Comparison of ENCODE assay signal across 10 cellular contexts in the genomic region with DNA sequence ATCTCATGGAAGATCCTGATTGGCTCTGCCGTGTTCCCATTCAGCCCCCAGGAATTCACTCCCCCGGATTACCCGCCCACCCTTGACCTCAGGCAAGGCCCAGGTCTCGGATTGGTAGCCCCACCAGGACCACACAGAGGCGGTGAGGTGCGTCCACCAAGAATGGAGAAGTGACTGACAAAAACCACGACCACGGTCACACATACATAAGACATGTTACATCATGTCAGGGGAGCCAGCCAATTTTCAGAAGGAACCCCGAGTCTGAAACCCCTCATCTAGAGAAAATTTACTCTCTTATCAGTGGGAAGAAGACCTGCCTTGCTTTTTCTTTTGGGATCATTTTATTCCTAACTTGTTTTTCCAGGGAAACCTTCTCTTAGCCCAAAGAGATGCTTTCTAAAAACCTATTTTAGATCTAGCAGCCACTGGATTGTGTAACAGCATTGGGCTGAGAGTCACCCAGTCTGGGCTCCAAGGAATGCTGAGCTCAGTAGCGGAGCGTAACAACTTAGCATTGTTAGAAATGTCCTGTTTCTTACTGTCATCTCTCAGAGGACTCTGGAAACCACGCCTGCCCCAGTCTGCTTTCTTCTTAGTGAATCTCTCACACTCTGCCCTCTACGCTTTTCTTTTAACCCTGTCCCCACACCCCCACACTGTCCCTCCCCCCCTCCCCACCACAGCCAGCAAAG.
A peak's percentile ranks its signal among the peaks of the same experiment; 100 is the strongest.
DNase-seq lines count a peak whose midpoint lies in the region; ATAC-seq and TF ChIP-seq lines count a peak whose summit lies in the region.
"Had no signal": no experiment of that assay in that cellular context is flagged by ENCODE, and none has a peak within 500 bp of the region (broad histone marks: within the 10 kb centered on the region; RNA-seq: fewer than 3 reads in every experiment).

No MANE protein-coding gene starts in this region.

- no peaks in the 10 kb centered on the region for H3K27me3 Mint-ChIP-seq in CD8-positive, alpha-beta memory T cell
- H3K27me3 Mint-ChIP-seq in IgD-negative memory B cell (no peaks in the 10 kb centered on the region), neural progenitor cell (ENCODE audit: insufficient read depth, low read depth) (no peaks in the 10 kb centered on the region)
- no peaks in the 10 kb centered on the region for H3K27me3 Mint-ChIP-seq in dendritic cell treated with granulocyte-macrophage colony-stimulating factor and Interleukin-4, amounts not matched to agents 40 ng/mL and 50 ng/mL, for 4 days

- no peaks in the 10 kb centered on the region for H3K4me1 ChIP-seq in CD8-positive, alpha-beta memory T cell (ENCODE audit: insufficient read depth, low read length)
- H3K4me1 ChIP-seq in neural progenitor cell (peaks cover 7% of the 10 kb centered on the region), spleen (peaks cover 0 to 75% (median 38%) of the 10 kb centered on the region in 6 donors), uterus (peaks cover 0 to 7% of the 10 kb centered on the region in 2 donors)

- peak overlapping the region in 6 of 8 donors; percentile 27 to 78 (median 54) for H3K27ac Mint-ChIP-seq in CD8-positive, alpha-beta memory T cell
- H3K27ac Mint-ChIP-seq in IgD-negative memory B cell (peak overlapping the region; percentile 3 to 97 (median 66)), neural progenitor cell (peak overlapping the region; percentile 46)
- H3K27ac Mint-ChIP-seq in dendritic cell treated with granulocyte-macrophage colony-stimulating factor and Interleukin-4, amounts not matched to agents 40 ng/mL and 50 ng/mL, for 4 days: peak overlapping the region; percentile 15

- CTCF ChIA-PET in CD8-positive, alpha-beta memory T cell (lab: Charles Lee): interaction anchor here (1.3 kb wide), 1 partner anchor 205 kb away, joined by 3 read pairs; no protein-coding TSS in a partner anchor

- ATAC-seq in HG02840 (IDR thresholded peaks at IDR 0.05; ENCODE audit: low FRiP score, unreplicated experiment): no peak

- H3K4me1 Mint-ChIP-seq in CD8-positive, alpha-beta memory T cell: peaks cover 0 to 13% (median 4%) of the 10 kb centered on the region in 3 donors
- peaks cover 11 to 21% (median 18%) of the 10 kb centered on the region in 3 donors for H3K4me1 Mint-ChIP-seq in IgD-negative memory B cell
- H3K4me1 Mint-ChIP-seq in dendritic cell treated with granulocyte-macrophage colony-stimulating factor and Interleukin-4, amounts not matched to agents 40 ng/mL and 50 ng/mL, for 4 days (ENCODE audit: low read depth): peaks cover 29% of the 10 kb centered on the region
- peaks cover 55% of the 10 kb centered on the region for H3K4me1 Mint-ChIP-seq in neural progenitor cell

- H3K4me3 ChIP-seq in CD8-positive, alpha-beta memory T cell (ENCODE audit: low read length): no peak overlapping the region
- H3K4me3 ChIP-seq in neural progenitor cell (no peak overlapping the region), spleen (no peak overlapping the region), uterus (no peak overlapping the region)
- H3K4me3 ChIP-seq: SK-N-MC had no signal

- H3F3A ChIP-seq in neural progenitor cell (ENCODE audit: low read depth): no peaks in the 10 kb centered on the region

- H3K36me3 Mint-ChIP-seq in CD8-positive, alpha-beta memory T cell: peaks cover 0 to 46% (median 3%) of the 10 kb centered on the region in 3 donors
- H3K36me3 Mint-ChIP-seq in IgD-negative memory B cell: peaks cover 2% of the 10 kb centered on the region
- peaks cover 74% of the 10 kb centered on the region for H3K36me3 Mint-ChIP-seq in dendritic cell treated with granulocyte-macrophage colony-stimulating factor and Interleukin-4, amounts not matched to agents 40 ng/mL and 50 ng/mL, for 4 days (ENCODE audit: low read depth)
- peaks cover 4% of the 10 kb centered on the region for H3K36me3 Mint-ChIP-seq in neural progenitor cell

- no peaks in the 10 kb centered on the region for H3K9me3 Mint-ChIP-seq in CD8-positive, alpha-beta memory T cell
- H3K9me3 Mint-ChIP-seq in IgD-negative memory B cell (no peaks in the 10 kb centered on the region), neural progenitor cell (no peaks in the 10 kb centered on the region)
- no peaks in the 10 kb centered on the region for H3K9me3 Mint-ChIP-seq in dendritic cell treated with granulocyte-macrophage colony-stimulating factor and Interleukin-4, amounts not matched to agents 40 ng/mL and 50 ng/mL, for 4 days

- no peak for TF ChIP-seq CTCF in neural progenitor cell (IDR thresholded peaks at IDR 0.05)
- no peak for TF ChIP-seq CTCF in spleen (IDR thresholded peaks at IDR 0.05 in 8 of 11, conservative IDR thresholded peaks at IDR 0.05 in 3 of 11)
- TF ChIP-seq CTCF in uterus (IDR thresholded peaks at IDR 0.05): no peak

- no peak overlapping the region for H3K9ac ChIP-seq in neural progenitor cell

- TF ChIP-seq POLR2A in spleen (IDR thresholded peaks at IDR 0.05): no peak
- no peak for TF ChIP-seq POLR2A in uterus (IDR thresholded peaks at IDR 0.05)

- DNase-seq in CD8-positive, alpha-beta memory T cell: no peak
- DNase-seq in neural progenitor cell (ENCODE audit: low spot score) (peak; percentile 32), spleen (no peak), uterus (no peak), NCI-H2029 treated with DMSO at 0.1 percent for 48 hours (lab: John Stamatoyannopoulos, UW) (no peak)
- DNase-seq: activated T-cell treated with anti-CD3 and anti-CD28 coated beads for 4 hours had no signal

- H3K27me3 ChIP-seq in CD8-positive, alpha-beta memory T cell (ENCODE audit: insufficient read depth, low read length, poor library complexity, severe bottlenecking): no peaks in the 10 kb centered on the region
- H3K27me3 ChIP-seq in neural progenitor cell (no peaks in the 10 kb centered on the region), spleen (replicated peaks in 1 of 7) (no peaks in the 10 kb centered on the region), uterus (no peaks in the 10 kb centered on the region)

- peaks cover 65% of the 10 kb centered on the region for H4K20me1 ChIP-seq in neural progenitor cell (ENCODE audit: low read depth)

- H3K4me3 Mint-ChIP-seq in CD8-positive, alpha-beta memory T cell: peak overlapping the region in 1 of 7 donors; percentile 23
- peak overlapping the region in 1 of 4 donors; percentile 41 for H3K4me3 Mint-ChIP-seq in IgD-negative memory B cell
- no peak overlapping the region for H3K4me3 Mint-ChIP-seq in dendritic cell treated with granulocyte-macrophage colony-stimulating factor and Interleukin-4, amounts not matched to agents 40 ng/mL and 50 ng/mL, for 4 days
- H3K4me3 Mint-ChIP-seq in neural progenitor cell: no peak overlapping the region

- POLR2A ChIA-PET in CD8-positive, alpha-beta memory T cell (lab: Charles Lee): interaction anchor here (0.6 kb wide), 1 partner anchor 41 kb away, joined by 6 read pairs; no protein-coding TSS in a partner anchor

- 46 to 67% (median 59%) methylated on average over 13 of the region's 13 CpGs for WGBS in spleen, 5 donors

- H3K9me3 ChIP-seq in CD8-positive, alpha-beta memory T cell (ENCODE audit: low read length): no peaks in the 10 kb centered on the region
- no peaks in the 10 kb centered on the region for H3K9me3 ChIP-seq in neural progenitor cell (ENCODE audit: low read depth)
- no peaks in the 10 kb centered on the region for H3K9me3 ChIP-seq in spleen
- no peaks in the 10 kb centered on the region for H3K9me3 ChIP-seq in uterus

- no peak overlapping the region for H3K4me2 ChIP-seq in neural progenitor cell

- H3K36me3 ChIP-seq in CD8-positive, alpha-beta memory T cell (ENCODE audit: insufficient read depth, low read length): peaks cover 12% of the 10 kb centered on the region
- H3K36me3 ChIP-seq in neural progenitor cell (no peaks in the 10 kb centered on the region), spleen (peaks cover 0 to 68% (median 16%) of the 10 kb centered on the region in 6 donors), uterus (no peaks in the 10 kb centered on the region)

- H3K79me2 ChIP-seq in neural progenitor cell (ENCODE audit: low read depth): peaks cover 5% of the 10 kb centered on the region

- H2AFZ ChIP-seq in neural progenitor cell (replicated peaks): no peak overlapping the region

- no peak overlapping the region for H3K27ac ChIP-seq in CD8-positive, alpha-beta memory T cell (ENCODE audit: low read depth, low read length)
- no peak overlapping the region for H3K27ac ChIP-seq in neural progenitor cell
- H3K27ac ChIP-seq in spleen: peak overlapping the region in 4 of 8 donors; percentile 29 to 59 (median 40)
- H3K27ac ChIP-seq in uterus: peak overlapping the region in 1 of 2 donors; percentile 79
- H3K27ac ChIP-seq: SK-N-MC had no signal

- intact Hi-C loops in dendritic cell treated with granulocyte-macrophage colony-stimulating factor and Interleukin-4, amounts not matched to agents 40 ng/mL and 50 ng/mL, for 4 days (cut with micrococcal nuclease): no loop called here
- intact Hi-C loops in spleen (cut with DNase I; ENCODE audit: low total_unique reads) (no loop called here), uterus (cut with DNase I; ENCODE audit: low total_unique reads) (no loop called here)

Comparison
In these comparisons a context has a peak if more than half of its experiments do, and no peak if none do; other contexts are left out.
1. H3K27ac Mint-ChIP-seq: peak in every context shown above with its lines; median percentile 66 in IgD-negative memory B cell; 54 in CD8-positive, alpha-beta memory T cell; 46 in neural progenitor cell; 15 in dendritic cell treated with granulocyte-macrophage colony-stimulating factor and Interleukin-4, amounts not matched to agents 40 ng/mL and 50 ng/mL, for 4 days.